ENCODE assay signal across 12 cellular contexts in the genomic region with DNA sequence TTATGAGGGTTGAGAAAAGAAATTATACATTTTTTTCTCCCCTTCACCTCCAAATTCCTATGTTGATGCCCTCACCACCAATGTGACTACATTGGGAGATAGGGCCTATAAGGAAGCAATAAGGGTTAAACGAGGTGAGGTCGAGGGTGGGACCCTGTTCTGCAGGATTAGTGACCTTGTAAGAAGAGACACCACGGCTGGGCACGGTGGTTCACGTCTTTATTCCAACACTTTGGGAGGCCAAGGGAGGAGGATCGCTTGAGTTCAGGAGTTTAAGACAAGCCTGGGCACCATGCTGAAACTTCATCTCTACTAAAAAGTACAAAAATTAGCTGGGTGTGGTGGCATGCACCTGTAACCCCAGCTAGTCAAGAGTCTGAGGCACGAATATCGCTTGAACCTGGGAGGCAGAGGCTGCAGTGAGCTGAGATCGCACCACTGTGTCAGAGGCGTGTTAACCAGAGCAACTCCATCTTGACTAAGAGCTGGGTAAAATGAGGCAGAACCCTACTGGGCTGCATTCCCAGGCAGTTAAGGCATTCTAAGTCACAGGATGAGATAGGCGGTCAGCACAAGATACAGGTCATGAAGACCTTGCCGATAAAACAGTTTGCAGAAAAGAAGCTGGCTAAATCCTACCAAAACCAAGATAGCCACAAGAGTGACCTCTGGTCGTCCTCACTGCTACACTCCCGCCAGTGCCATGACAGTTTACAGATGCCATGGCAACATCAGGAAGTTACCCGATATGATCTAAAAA.
DNase-seq lines count a peak whose midpoint lies in the region; ATAC-seq and TF ChIP-seq lines count a peak whose summit lies in the region.
"Had no signal": no experiment of that assay in that cellular context is flagged by ENCODE, and none has a peak within 500 bp of the region (broad histone marks: within the 10 kb centered on the region; RNA-seq: fewer than 3 reads in every experiment).

No MANE protein-coding gene starts in this region.

- H3K36me3 ChIP-seq in right atrium auricular region (no peaks in the 10 kb centered on the region), endocrine pancreas (ENCODE audit: control insufficient read depth, insufficient read depth, low read length) (no peaks in the 10 kb centered on the region), mucosa of stomach (ENCODE audit: control insufficient read depth, insufficient read depth, low read length) (no peaks in the 10 kb centered on the region), upper lobe of right lung (no peaks in the 10 kb centered on the region), aorta (ENCODE audit: control insufficient read depth in 1 of 2, insufficient read depth in 2 of 2, low read length in 1 of 2) (no peaks in the 10 kb centered on the region)

- H3K4me1 ChIP-seq in right atrium auricular region (peaks cover 0 to 27% of the 10 kb centered on the region in 2 donors), endocrine pancreas (ENCODE audit: control insufficient read depth, insufficient read depth, low read length) (no peaks in the 10 kb centered on the region), mucosa of stomach (ENCODE audit: control insufficient read depth, insufficient read depth, low read length) (peaks cover 31% of the 10 kb centered on the region), upper lobe of right lung (peaks cover 13% of the 10 kb centered on the region), aorta (ENCODE audit: control insufficient read depth in 1 of 2, insufficient read depth in 2 of 2, low read length in 2 of 2) (peaks cover 0 to 4% of the 10 kb centered on the region in 2 donors)

- peak overlapping the region in 1 of 2 donors; percentile 23 for H3K27ac ChIP-seq in right atrium auricular region
- peak overlapping the region; percentile 74 for H3K27ac ChIP-seq in upper lobe of right lung
- no peak overlapping the region for H3K27ac ChIP-seq in aorta (ENCODE audit: low read depth in 1 of 2, low read length in 2 of 2)

- H3K4me3 ChIP-seq in right atrium auricular region (peak overlapping the region; percentile 21 to 47), endocrine pancreas (ENCODE audit: control insufficient read depth, insufficient read depth, low read length) (peak overlapping the region; percentile 70), mucosa of stomach (ENCODE audit: low read length) (peak overlapping the region; percentile 77), upper lobe of right lung (peak overlapping the region; percentile 55), aorta (ENCODE audit: low read length in 2 of 2) (peak overlapping the region in 1 of 2 donors; percentile 69)

- intact Hi-C loops in Right ventricle myocardium inferior (cut with DNase I) (no loop called here), upper lobe of right lung (cut with DNase I) (no loop called here), aorta (cut with DNase I) (no loop called here)

- H3K27me3 ChIP-seq in right atrium auricular region, result no peaks in the 10 kb centered on the region
- no peaks in the 10 kb centered on the region for H3K27me3 ChIP-seq in endocrine pancreas (ENCODE audit: control insufficient read depth, insufficient read depth, low read length)
- no peaks in the 10 kb centered on the region for H3K27me3 ChIP-seq in mucosa of stomach (ENCODE audit: control insufficient read depth, insufficient read depth, low read length)
- no peaks in the 10 kb centered on the region for H3K27me3 ChIP-seq in upper lobe of right lung
- no peaks in the 10 kb centered on the region for H3K27me3 ChIP-seq in aorta (ENCODE audit: control insufficient read depth in 1 of 2, insufficient read depth in 2 of 2, low read length in 1 of 2)

- H3K9ac ChIP-seq in endocrine pancreas (ENCODE audit: control insufficient read depth, insufficient read depth, low read length) (no peak overlapping the region), mucosa of stomach (ENCODE audit: low read length) (peak overlapping the region; percentile 76)

- DNase-seq in right atrium auricular region (ENCODE audit: low spot score) (peak; percentile 34), Right ventricle myocardium inferior (ENCODE audit: missing footprints) (no peak), upper lobe of right lung (no peak), NCI-H1930 (lab: John Stamatoyannopoulos, UW) (no peak), aorta (no peak), AG20443 (ENCODE audit: low spot score) (no peak)
- DNase-seq: activated CD4-positive, alpha-beta memory T cell treated with anti-CD3 and anti-CD28 coated beads, Interleukin-2, amount 10 ng/mL, durations not matched to agents 7 days and 5 days; activated naive CD4-positive, alpha-beta T cell; NCI-H187 treated with DMSO at 0.1 percent for 48 hours; retina had no signal

- ATAC-seq in Right ventricle myocardium inferior (no peak), upper lobe of right lung (no peak), aorta (ENCODE audit: low FRiP score) (no peak)

- no peak for TF ChIP-seq CTCF in right atrium auricular region (IDR thresholded peaks at IDR 0.05)
- no peak for TF ChIP-seq CTCF in upper lobe of right lung (IDR thresholded peaks at IDR 0.05)

- H3K9me3 ChIP-seq in right atrium auricular region (no peaks in the 10 kb centered on the region), endocrine pancreas (ENCODE audit: control insufficient read depth, low read length) (no peaks in the 10 kb centered on the region), mucosa of stomach (ENCODE audit: control insufficient read depth, low read length) (no peaks in the 10 kb centered on the region), upper lobe of right lung (no peaks in the 10 kb centered on the region), aorta (ENCODE audit: control insufficient read depth, low read length) (no peaks in the 10 kb centered on the region)

- 73 to 74% methylated on average over 15 of the region's 15 CpGs for whole genome bisulfite sequencing in aorta, 2 donors
